31 cellular contexts compared by ENCODE assay signal in the genomic region with DNA sequence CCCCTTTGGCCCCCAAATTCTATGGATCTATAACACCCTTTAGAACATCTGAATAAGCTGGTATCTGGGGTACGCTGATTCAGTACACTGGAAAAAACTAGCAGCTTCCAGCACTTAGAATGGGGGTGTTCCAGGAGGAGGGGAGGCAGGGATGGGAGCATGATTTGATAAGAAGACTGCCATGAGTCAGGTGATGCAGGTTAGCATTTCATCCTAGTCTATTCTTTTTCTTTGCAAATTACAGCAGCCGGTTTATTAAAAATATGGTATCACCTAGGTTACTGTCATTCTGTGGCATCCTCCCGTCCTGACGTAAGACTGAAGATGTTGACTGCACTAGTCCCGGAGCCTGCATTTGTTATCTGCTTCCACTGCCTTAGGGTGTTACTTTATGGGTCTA. TPM values are rescaled to one million over a fixed set of nuclear protein-coding genes. Genes with fewer than 3 reads are reported as not detected.
"Had no signal": no experiment of that assay in that cellular context is flagged by ENCODE, and none has a peak within 500 bp of the region (broad histone marks: within the 10 kb centered on the region; RNA-seq: fewer than 3 reads in every experiment).

No MANE protein-coding gene starts in this region.

- H3K4me3 ChIP-seq: SJCRH30, SK-N-MC had no signal

- H3K4me1 Mint-ChIP-seq: activated CD4-positive, alpha-beta T cell treated with anti-CD3 and anti-CD28 coated beads, Interleukin-2, amount 10 ng/mL, durations not matched to agents 24 days and 14 days; activated naive CD4-positive, alpha-beta T cell treated with anti-CD3 and anti-CD28 coated beads, Interleukin-2, amount 10 ng/mL, durations not matched to agents 7 days and 5 days; activated naive CD8-positive, alpha-beta T cell treated with anti-CD3 and anti-CD28 coated beads, Interleukin-2, amount 50 U/mL, for 24 hours; central memory CD8-positive, alpha-beta T cell had no signal

- ATAC-seq: activated CD8-positive, alpha-beta T cell treated with anti-CD3 and anti-CD28 coated beads, Interleukin-2, amount 10 ng/mL, durations not matched to agents 7 days and 5 days; activated naive CD8-positive, alpha-beta T cell treated with anti-CD3 and anti-CD28 coated beads, Interleukin-2, amount 50 U/mL, for 24 hours; Panc1 had no signal

- H3K4me3 Mint-ChIP-seq: activated CD4-positive, alpha-beta T cell treated with anti-CD3 and anti-CD28 coated beads, Interleukin-2, amount 10 ng/mL, durations not matched to agents 24 days and 14 days; activated CD8-positive, alpha-beta T cell treated with anti-CD3 and anti-CD28 coated beads, Interleukin-2, amount 10 ng/mL, durations not matched to agents 7 days and 5 days; activated naive CD4-positive, alpha-beta T cell treated with anti-CD3 and anti-CD28 coated beads, Interleukin-2, amount 10 ng/mL, durations not matched to agents 7 days and 5 days; activated naive CD8-positive, alpha-beta T cell; activated naive CD8-positive, alpha-beta T cell treated with anti-CD3 and anti-CD28 coated beads, Interleukin-2, amount 50 U/mL, for 24 hours; activated T-cell treated with anti-CD3 and anti-CD28 coated beads, Interleukin-2, amount 50 U/mL, for 24 hours; central memory CD8-positive, alpha-beta T cell; T-helper 1 cell treated with Interleukin-12 subunit alpha and Interleukin-12 subunit beta and Interleukin-4 antibody, amounts not matched to agents 30 μg/mL and 1 μg/mL, for 36 hours; T-helper 2 cell treated with Interferon-gamma antibody and Interleukin-4, amounts not matched to agents 5 μg/mL and 100 μg/mL, for 36 hours had no signal

- H3K27ac Mint-ChIP-seq: activated CD4-positive, alpha-beta T cell treated with anti-CD3 and anti-CD28 coated beads, Interleukin-2, amount 10 ng/mL, durations not matched to agents 24 days and 14 days; activated CD8-positive, alpha-beta T cell treated with anti-CD3 and anti-CD28 coated beads, Interleukin-2, amount 10 ng/mL, durations not matched to agents 7 days and 5 days; activated naive CD4-positive, alpha-beta T cell treated with anti-CD3 and anti-CD28 coated beads, Interleukin-2, amount 10 ng/mL, durations not matched to agents 7 days and 5 days; activated naive CD8-positive, alpha-beta T cell; activated naive CD8-positive, alpha-beta T cell treated with anti-CD3 and anti-CD28 coated beads, Interleukin-2, amount 50 U/mL, for 24 hours; activated T-cell treated with anti-CD3 and anti-CD28 coated beads, Interleukin-2, amount 50 U/mL, for 24 hours; activated T-helper 2 cell treated with anti-CD3 and anti-CD28 coated beads, Interferon-gamma antibody, Interleukin-2, Interleukin-4, amounts not matched to agents 10 μg/mL and 5 μg/mL and 100 μg/mL, durations not matched to agents 14 hours and 24 hours and 36 hours; T-helper 1 cell treated with Interleukin-12 subunit alpha and Interleukin-12 subunit beta and Interleukin-4 antibody, amounts not matched to agents 30 μg/mL and 1 μg/mL, for 36 hours; T-helper 2 cell treated with Interferon-gamma antibody and Interleukin-4, amounts not matched to agents 5 μg/mL and 100 μg/mL, for 36 hours had no signal

- H3K27ac ChIP-seq: brain microvascular endothelial cell, SJCRH30, SK-N-MC had no signal

- H3K9me3 Mint-ChIP-seq: activated naive CD8-positive, alpha-beta T cell treated with anti-CD3 and anti-CD28 coated beads, Interleukin-2, amount 50 U/mL, for 24 hours; activated T-helper 2 cell treated with anti-CD3 and anti-CD28 coated beads, Interferon-gamma antibody, Interleukin-2, Interleukin-4, amounts not matched to agents 10 μg/mL and 5 μg/mL and 100 μg/mL, durations not matched to agents 14 hours and 24 hours and 36 hours; central memory CD8-positive, alpha-beta T cell; T-helper 1 cell treated with Interleukin-12 subunit alpha and Interleukin-12 subunit beta and Interleukin-4 antibody, amounts not matched to agents 30 μg/mL and 1 μg/mL, for 36 hours; T-helper 2 cell treated with Interferon-gamma antibody and Interleukin-4, amounts not matched to agents 5 μg/mL and 100 μg/mL, for 36 hours had no signal

- DNase-seq: activated CD4-positive, alpha-beta T cell treated with anti-CD3 and anti-CD28 coated beads, Interleukin-2, amount 10 ng/mL, durations not matched to agents 24 days and 14 days; activated CD4-positive, alpha-beta T cell treated with anti-CD3 and anti-CD28 coated beads, Interleukin-2, amount 50 U/mL, for 48 hours; activated CD8-positive, alpha-beta T cell treated with anti-CD3 and anti-CD28 coated beads, Interleukin-2, amount 10 ng/mL, durations not matched to agents 7 days and 5 days; activated gamma-delta T cell treated with Interleukin-2 at 50 U/mL for 16 hours; activated naive CD4-positive, alpha-beta T cell treated with anti-CD3 and anti-CD28 coated beads, Interleukin-2, amount 10 ng/mL, durations not matched to agents 7 days and 5 days; activated naive CD8-positive, alpha-beta T cell treated with anti-CD3 and anti-CD28 coated beads, Interleukin-2, amount 50 U/mL, for 24 hours; activated T-cell treated with anti-CD3 and anti-CD28 coated beads, Interleukin-2, amount 50 U/mL, for 24 hours; brain microvascular endothelial cell; Kasumi-1; KG1; MM.1S; MV-4-11; NCI-H1092; NCI-H146; NCI-H187; NCI-H2029 treated with DMSO at 0.1 percent for 48 hours; NCI-H2171 treated with DMSO at 0.1 percent for 48 hours; NCI-H2227 treated with DMSO at 0.1 percent for 48 hours; NCI-H446; NCI-H510A treated with DMSO at 0.1 percent for 48 hours; NCI-H526 treated with DMSO at 0.1 percent for 48 hours; SHP77; SJCRH30 had no signal

- H3K36me3 Mint-ChIP-seq: activated naive CD4-positive, alpha-beta T cell treated with anti-CD3 and anti-CD28 coated beads, Interleukin-2, amount 10 ng/mL, durations not matched to agents 7 days and 5 days; activated naive CD8-positive, alpha-beta T cell had no signal

RNA-seq across cellular contexts. Expression of a gene that starts 1.8 kb away (rescaled TPM):
- total RNA-seq: activated CD4-positive, alpha-beta T cell treated with anti-CD3 and anti-CD28 coated beads, Interleukin-2, amount 10 ng/mL, durations not matched to agents 24 days and 14 days; activated CD8-positive, alpha-beta T cell treated with anti-CD3 and anti-CD28 coated beads, Interleukin-2, amount 10 ng/mL, durations not matched to agents 7 days and 5 days; activated T-helper 2 cell treated with anti-CD3 and anti-CD28 coated beads, Interferon-gamma antibody, Interleukin-2, Interleukin-4, amounts not matched to agents 10 μg/mL and 5 μg/mL and 100 μg/mL, durations not matched to agents 14 hours and 24 hours and 36 hours; RPMI7951; SJCRH30 had no signal
